2 cellular contexts compared by ENCODE assay signal in the genomic region with DNA sequence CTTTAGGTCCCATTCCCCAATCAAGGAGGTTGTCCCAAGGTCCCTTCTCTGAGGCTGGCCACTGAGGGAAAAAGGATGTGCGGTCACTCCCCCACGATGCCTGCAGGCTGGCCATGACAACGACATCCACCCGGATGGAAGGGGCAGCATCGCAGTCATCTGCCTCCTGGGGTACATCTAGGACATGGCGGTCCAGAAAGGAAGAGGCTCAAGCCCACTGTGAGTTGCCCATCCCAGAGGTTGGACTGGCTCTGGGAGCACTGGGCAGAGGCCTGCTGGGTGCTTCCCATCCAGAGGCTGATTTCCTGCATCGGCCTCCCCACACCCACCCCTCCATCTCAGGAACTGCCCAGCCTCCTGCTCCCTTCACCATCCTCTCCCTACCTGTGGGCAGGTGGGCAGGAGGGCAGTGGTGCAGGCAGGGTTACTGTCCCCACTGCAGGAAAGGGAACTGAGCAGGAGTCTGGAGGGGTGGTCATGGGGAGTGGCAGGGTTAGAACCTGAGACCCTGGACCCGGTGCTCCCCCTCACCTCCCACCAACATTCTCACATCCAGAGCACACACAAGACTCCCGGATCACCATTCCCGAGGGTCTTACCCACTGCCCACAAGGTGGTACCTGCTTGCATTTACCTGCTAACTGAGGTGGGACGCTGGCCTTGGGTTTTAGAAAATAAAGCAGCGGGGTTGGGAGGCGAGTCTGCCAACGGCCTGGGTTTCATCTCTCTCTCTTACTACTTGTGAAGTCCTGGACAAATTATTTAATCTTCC.
A peak's percentile ranks its signal among the peaks of the same experiment; 100 is the strongest.
TF ChIP-seq lines count a peak whose summit lies in the region.

No MANE protein-coding gene starts in this region.

TF ChIP-seq in IMR-90, 13 proteins besides CTCF, POLR2A, EP300 and RAD21:
- TF ChIP-seq, protein P1, sequence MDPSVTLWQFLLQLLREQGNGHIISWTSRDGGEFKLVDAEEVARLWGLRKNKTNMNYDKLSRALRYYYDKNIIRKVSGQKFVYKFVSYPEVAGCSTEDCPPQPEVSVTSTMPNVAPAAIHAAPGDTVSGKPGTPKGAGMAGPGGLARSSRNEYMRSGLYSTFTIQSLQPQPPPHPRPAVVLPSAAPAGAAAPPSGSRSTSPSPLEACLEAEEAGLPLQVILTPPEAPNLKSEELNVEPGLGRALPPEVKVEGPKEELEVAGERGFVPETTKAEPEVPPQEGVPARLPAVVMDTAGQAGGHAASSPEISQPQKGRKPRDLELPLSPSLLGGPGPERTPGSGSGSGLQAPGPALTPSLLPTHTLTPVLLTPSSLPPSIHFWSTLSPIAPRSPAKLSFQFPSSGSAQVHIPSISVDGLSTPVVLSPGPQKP (IDR thresholded peaks at IDR 0.05; ENCODE audit: borderline replicate concordance, low read depth, low read length), result no peak
- TF ChIP-seq CHD1 (IDR thresholded peaks at IDR 0.05; ENCODE audit: low read depth, low read length) (no peak), BHLHE40 (IDR thresholded peaks at IDR 0.05; ENCODE audit: low read depth, low read length) (no peak), SMC3 (IDR thresholded peaks at IDR 0.05; ENCODE audit: low read depth, low read length) (no peak), FOS (IDR thresholded peaks at IDR 0.05; ENCODE audit: low read depth, low read length) (no peak), CEBPB (IDR thresholded peaks at IDR 0.05; ENCODE audit: low read depth, low read length) (no peak), RCOR1 (IDR thresholded peaks at IDR 0.05; ENCODE audit: insufficient replicate concordance, low read length) (no peak), NFE2L2 (IDR thresholded peaks at IDR 0.05; ENCODE audit: low read depth, low read length) (no peak), MAZ (IDR thresholded peaks at IDR 0.05; ENCODE audit: borderline replicate concordance, low read depth, low read length) (no peak), RFX5 (IDR thresholded peaks at IDR 0.05; ENCODE audit: low read depth, low read length) (no peak)
- TF ChIP-seq, protein P2, sequence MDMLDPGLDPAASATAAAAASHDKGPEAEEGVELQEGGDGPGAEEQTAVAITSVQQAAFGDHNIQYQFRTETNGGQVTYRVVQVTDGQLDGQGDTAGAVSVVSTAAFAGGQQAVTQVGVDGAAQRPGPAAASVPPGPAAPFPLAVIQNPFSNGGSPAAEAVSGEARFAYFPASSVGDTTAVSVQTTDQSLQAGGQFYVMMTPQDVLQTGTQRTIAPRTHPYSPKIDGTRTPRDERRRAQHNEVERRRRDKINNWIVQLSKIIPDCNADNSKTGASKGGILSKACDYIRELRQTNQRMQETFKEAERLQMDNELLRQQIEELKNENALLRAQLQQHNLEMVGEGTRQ (IDR thresholded peaks at IDR 0.05; ENCODE audit: low read depth, low read length), result no peak

TF ChIP-seq in endothelial cell of umbilical vein, 7 proteins besides CTCF, POLR2A, EP300 and RAD21:
- peak; percentile 21 for TF ChIP-seq POLR2AphosphoS5 (IDR thresholded peaks at IDR 0.05; ENCODE audit: insufficient read depth, low read depth, low read length)
- no peak for TF ChIP-seq FOS (IDR thresholded peaks at IDR 0.05; ENCODE audit: borderline replicate concordance, insufficient read depth, low read length)
